ENCODE assay signal across 12 cellular contexts in genomic region chr12:47237751-47238211, GRCh38.
DNase-seq lines count a peak whose midpoint lies in the region; ATAC-seq and TF ChIP-seq lines count a peak whose summit lies in the region.
"Had no signal": no experiment of that assay in that cellular context is flagged by ENCODE, and none has a peak within 500 bp of the region (broad histone marks: within the 10 kb centered on the region; RNA-seq: fewer than 3 reads in every experiment).

No MANE protein-coding gene starts in this region.

- ATAC-seq in activated naive CD8-positive, alpha-beta T cell treated with anti-CD3 and anti-CD28 coated beads, Interleukin-2, amount 50 U/mL, for 24 hours = peak; percentile 54
- ATAC-seq in right lobe of liver (peak; percentile 41 to 83 (median 68)), HG03095 (IDR thresholded peaks at IDR 0.05; ENCODE audit: unreplicated experiment) (no peak), GM21423 (IDR thresholded peaks at IDR 0.05; ENCODE audit: unreplicated experiment) (no peak)

- TF ChIP-seq POLR2A in right lobe of liver (IDR thresholded peaks at IDR 0.05) = no peak

- no peak for TF ChIP-seq CTCF in right lobe of liver (IDR thresholded peaks at IDR 0.05)

- H3K4me3 Mint-ChIP-seq in activated naive CD8-positive, alpha-beta T cell treated with anti-CD3 and anti-CD28 coated beads, Interleukin-2, amount 50 U/mL, for 24 hours = no peak overlapping the region

- peaks cover 0 to 3% (median 0%) of the 10 kb centered on the region in 4 donors for H3K4me1 ChIP-seq in right lobe of liver

- no peaks in the 10 kb centered on the region for H3K36me3 ChIP-seq in right lobe of liver
- H3K36me3 ChIP-seq: cardiac muscle cell had no signal

- WGBS in right lobe of liver (ENCODE audit: insufficient coverage, low coverage, low lambda C conversion rate, missing lambda C conversion rate) = 18% methylated on average over 1 of the region's 1 CpG

- intact Hi-C loops in right lobe of liver (cut with DNase I) = no loop called here

- H3K27me3 Mint-ChIP-seq in activated naive CD8-positive, alpha-beta T cell treated with anti-CD3 and anti-CD28 coated beads, Interleukin-2, amount 50 U/mL, for 24 hours = no peaks in the 10 kb centered on the region

- no peak overlapping the region for H3K4me3 ChIP-seq in right lobe of liver
- H3K4me3 ChIP-seq: cardiac muscle cell had no signal

- no peaks in the 10 kb centered on the region for H3K27me3 ChIP-seq in right lobe of liver
- H3K27me3 ChIP-seq: cardiac muscle cell had no signal

- H3K36me3 Mint-ChIP-seq in activated naive CD8-positive, alpha-beta T cell treated with anti-CD3 and anti-CD28 coated beads, Interleukin-2, amount 50 U/mL, for 24 hours (ENCODE audit: low read depth) = peaks cover 73% of the 10 kb centered on the region

- no peak overlapping the region for H3K27ac ChIP-seq in right lobe of liver
- H3K27ac ChIP-seq: cardiac muscle cell had no signal

- peak overlapping the region; percentile 77 for H3K27ac Mint-ChIP-seq in activated naive CD8-positive, alpha-beta T cell treated with anti-CD3 and anti-CD28 coated beads, Interleukin-2, amount 50 U/mL, for 24 hours

- no peaks in the 10 kb centered on the region for H3K9me3 ChIP-seq in right lobe of liver

- H3K9me3 Mint-ChIP-seq in activated naive CD8-positive, alpha-beta T cell treated with anti-CD3 and anti-CD28 coated beads, Interleukin-2, amount 50 U/mL, for 24 hours = peaks cover 9% of the 10 kb centered on the region

- H3K4me1 Mint-ChIP-seq in activated naive CD8-positive, alpha-beta T cell treated with anti-CD3 and anti-CD28 coated beads, Interleukin-2, amount 50 U/mL, for 24 hours = peaks cover 62% of the 10 kb centered on the region

- DNase-seq in Ammon's horn (ENCODE audit: low spot score) (peak; percentile 22), GM03348 (ENCODE audit: low spot score) (peak; percentile 36), right lobe of liver (no peak), DMS53 treated with DMSO at 0.1 percent for 48 hours (lab: John Stamatoyannopoulos, UW; ENCODE audit: unreplicated experiment) (no peak), DMS153 treated with DMSO at 0.1 percent for 48 hours (lab: John Stamatoyannopoulos, UW; ENCODE audit: unreplicated experiment) (no peak)
- no peak for DNase-seq in activated naive CD8-positive, alpha-beta T cell treated with anti-CD3 and anti-CD28 coated beads, Interleukin-2, amount 50 U/mL, for 24 hours
- DNase-seq: NCI-H1436, NCI-H69, substantia nigra had no signal

Comparison
In these comparisons a context has a peak if more than half of its experiments do, and no peak if none do; other contexts are left out.
1. DNase-seq: peak in Ammon's horn (single experiment) and GM03348 (single experiment); none in activated naive CD8-positive, alpha-beta T cell treated with anti-CD3 and anti-CD28 coated beads, Interleukin-2, amount 50 U/mL, for 24 hours (single experiment), right lobe of liver (0 of 3), DMS53 treated with DMSO at 0.1 percent for 48 hours (single experiment) and DMS153 treated with DMSO at 0.1 percent for 48 hours (single experiment).
2. ATAC-seq: peak in activated naive CD8-positive, alpha-beta T cell treated with anti-CD3 and anti-CD28 coated beads, Interleukin-2, amount 50 U/mL, for 24 hours (single experiment) and right lobe of liver (4 of 4); none in HG03095 (single experiment) and GM21423 (single experiment).